ENCODE assay signal across 17 cellular contexts in the genomic region with DNA sequence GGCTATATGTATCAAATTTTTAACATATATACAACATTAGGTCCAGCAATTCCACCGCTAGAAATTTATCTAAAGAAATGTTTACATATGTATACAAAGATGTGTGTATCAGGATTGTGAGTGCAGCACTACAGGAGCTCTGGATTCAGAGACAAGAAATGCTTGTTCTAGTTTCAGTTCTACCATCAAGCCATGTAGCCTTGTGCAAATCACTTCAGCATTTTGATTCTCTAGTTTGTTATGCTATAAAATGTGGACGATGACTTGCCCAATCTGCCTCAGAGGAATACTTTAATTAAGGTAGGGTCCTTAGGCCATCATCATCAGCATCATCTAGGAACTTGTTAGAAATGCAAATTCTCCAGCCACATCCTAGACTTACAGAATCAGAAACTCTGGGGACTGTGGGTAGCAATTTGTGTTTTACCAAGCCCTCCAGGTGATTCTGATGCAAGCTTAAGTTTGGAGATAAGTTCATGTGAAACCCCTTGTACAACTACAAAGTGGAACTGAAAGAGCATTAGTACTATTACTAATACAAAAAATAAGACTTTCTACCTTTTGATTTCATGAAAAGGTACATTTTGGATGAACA.
DNase-seq lines count a peak whose midpoint lies in the region; ATAC-seq, FAIRE-seq and TF ChIP-seq lines count a peak whose summit lies in the region.
"Had no signal": no experiment of that assay in that cellular context is flagged by ENCODE, and none has a peak within 500 bp of the region (broad histone marks: within the 10 kb centered on the region; RNA-seq: fewer than 3 reads in every experiment).

No MANE protein-coding gene starts in this region.

- H3K4me1 Mint-ChIP-seq in activated naive CD8-positive, alpha-beta T cell (ENCODE audit: low read depth), result peaks cover 60% of the 10 kb centered on the region
- peaks cover 2% of the 10 kb centered on the region for H3K4me1 Mint-ChIP-seq in osteocyte (ENCODE audit: unreplicated experiment)
- H3K4me1 Mint-ChIP-seq: GM23338, neural progenitor cell had no signal

- H3K4me3 ChIP-seq in tibial artery, result no peak overlapping the region
- H3K4me3 ChIP-seq: body of pancreas, gastroesophageal sphincter, GM23338, neural progenitor cell, tibial nerve had no signal

- TF ChIP-seq CTCF in osteocyte (IDR thresholded peaks at IDR 0.05), result no peak
- no peak for TF ChIP-seq CTCF in tibial artery (IDR thresholded peaks at IDR 0.05)

- no peaks in the 10 kb centered on the region for H3K9me3 ChIP-seq in tibial artery
- H3K9me3 ChIP-seq: body of pancreas, gastroesophageal sphincter, tibial nerve had no signal

- intact Hi-C loops in tibial artery (cut with DNase I; ENCODE audit: low total_unique reads), result no loop called here

- no peak overlapping the region for H3K27ac ChIP-seq in tibial artery
- H3K27ac ChIP-seq: body of pancreas, gastroesophageal sphincter, neural progenitor cell, tibial nerve had no signal

- no peaks in the 10 kb centered on the region for H3K4me1 ChIP-seq in tibial artery
- H3K4me1 ChIP-seq: body of pancreas, neural progenitor cell had no signal

- peaks cover 2% of the 10 kb centered on the region for H3K36me3 Mint-ChIP-seq in activated naive CD8-positive, alpha-beta T cell
- peaks cover 3% of the 10 kb centered on the region for H3K36me3 Mint-ChIP-seq in osteocyte (ENCODE audit: unreplicated experiment)
- H3K36me3 Mint-ChIP-seq: neural progenitor cell had no signal

- no peak for FAIRE-seq in RCC 7860 (lab: Jason Lieb, UNC)

- H3K36me3 ChIP-seq in tibial artery, result peaks cover 0 to 10% (median 6%) of the 10 kb centered on the region in 3 donors
- H3K36me3 ChIP-seq: neural progenitor cell had no signal

- peak overlapping the region; percentile 72 for H3K27ac Mint-ChIP-seq in activated naive CD8-positive, alpha-beta T cell
- no peak overlapping the region for H3K27ac Mint-ChIP-seq in osteocyte (ENCODE audit: unreplicated experiment)
- H3K27ac Mint-ChIP-seq: GM23338, neural progenitor cell had no signal

- no peaks in the 10 kb centered on the region for H3K27me3 Mint-ChIP-seq in activated naive CD8-positive, alpha-beta T cell
- H3K27me3 Mint-ChIP-seq in osteocyte (ENCODE audit: unreplicated experiment), result no peaks in the 10 kb centered on the region
- H3K27me3 Mint-ChIP-seq: effector memory CD8-positive, alpha-beta T cell had no signal

- DNase-seq in osteocyte (ENCODE audit: extremely low spot score, unreplicated experiment) (no peak), NCI-H187 (lab: John Stamatoyannopoulos, UW) (no peak), tibial artery (no peak), RCC 7860 (ENCODE audit: low spot score) (no peak)
- DNase-seq: activated CD8-positive, alpha-beta memory T cell treated with anti-CD3 and anti-CD28 coated beads, Interleukin-2, amount 50 U/mL, for 48 hours; body of pancreas; effector memory CD8-positive, alpha-beta T cell had no signal

- H3K27me3 ChIP-seq in tibial artery, result no peaks in the 10 kb centered on the region
- H3K27me3 ChIP-seq: body of pancreas, gastroesophageal sphincter, tibial nerve had no signal

- no peak overlapping the region for H3K4me3 Mint-ChIP-seq in activated naive CD8-positive, alpha-beta T cell
- H3K4me3 Mint-ChIP-seq in osteocyte (ENCODE audit: unreplicated experiment), result no peak overlapping the region
- H3K4me3 Mint-ChIP-seq: effector memory CD8-positive, alpha-beta T cell; GM23338; neural progenitor cell had no signal

- ATAC-seq in GM18499 (IDR thresholded peaks at IDR 0.05; ENCODE audit: insufficient read depth, unreplicated experiment) (peak; percentile 47), GM19455 (IDR thresholded peaks at IDR 0.05; ENCODE audit: unreplicated experiment) (peak; percentile 50), HG02870 (IDR thresholded peaks at IDR 0.05; ENCODE audit: unreplicated experiment) (peak; percentile 80)
- ATAC-seq: body of pancreas; effector memory CD8-positive, alpha-beta T cell; gastroesophageal sphincter; GM23338; left lobe of liver; Panc1 had no signal

- no peaks in the 10 kb centered on the region for H3K9me3 Mint-ChIP-seq in activated naive CD8-positive, alpha-beta T cell (ENCODE audit: low read depth)
- H3K9me3 Mint-ChIP-seq in osteocyte (ENCODE audit: unreplicated experiment), result no peaks in the 10 kb centered on the region
- H3K9me3 Mint-ChIP-seq: effector memory CD8-positive, alpha-beta T cell; GM23338; neural progenitor cell had no signal
